In genomic region chr1:221794925-221795324, GRCh38 we compare ENCODE assay signal across 2 cellular contexts.
TF ChIP-seq lines count a peak whose summit lies in the region.

No MANE protein-coding gene starts in this region.

TF ChIP-seq in GM12878, 131 proteins besides CTCF, POLR2A, EP300 and RAD21:
- TF ChIP-seq CREB1 (IDR thresholded peaks at IDR 0.05; ENCODE audit: low read depth) (no peak), PRDM15 (CRISPR knock-in tag; IDR thresholded peaks at IDR 0.05) (no peak), SIN3A (IDR thresholded peaks at IDR 0.05; ENCODE audit: low read depth, low read length) (no peak), TCF7 (IDR thresholded peaks at IDR 0.05; ENCODE audit: borderline replicate concordance) (no peak), SREBF1 (IDR thresholded peaks at IDR 0.05; ENCODE audit: low read length) (no peak), BCL11A (IDR thresholded peaks at IDR 0.05; ENCODE audit: low read depth, low read length) (no peak), HSF1 (IDR thresholded peaks at IDR 0.05; ENCODE audit: low read depth, low read length) (no peak), NFYA (IDR thresholded peaks at IDR 0.05; ENCODE audit: borderline replicate concordance, low read depth, low read length) (no peak), ZNF592 (IDR thresholded peaks at IDR 0.05) (no peak)
- TF ChIP-seq, protein P1, sequence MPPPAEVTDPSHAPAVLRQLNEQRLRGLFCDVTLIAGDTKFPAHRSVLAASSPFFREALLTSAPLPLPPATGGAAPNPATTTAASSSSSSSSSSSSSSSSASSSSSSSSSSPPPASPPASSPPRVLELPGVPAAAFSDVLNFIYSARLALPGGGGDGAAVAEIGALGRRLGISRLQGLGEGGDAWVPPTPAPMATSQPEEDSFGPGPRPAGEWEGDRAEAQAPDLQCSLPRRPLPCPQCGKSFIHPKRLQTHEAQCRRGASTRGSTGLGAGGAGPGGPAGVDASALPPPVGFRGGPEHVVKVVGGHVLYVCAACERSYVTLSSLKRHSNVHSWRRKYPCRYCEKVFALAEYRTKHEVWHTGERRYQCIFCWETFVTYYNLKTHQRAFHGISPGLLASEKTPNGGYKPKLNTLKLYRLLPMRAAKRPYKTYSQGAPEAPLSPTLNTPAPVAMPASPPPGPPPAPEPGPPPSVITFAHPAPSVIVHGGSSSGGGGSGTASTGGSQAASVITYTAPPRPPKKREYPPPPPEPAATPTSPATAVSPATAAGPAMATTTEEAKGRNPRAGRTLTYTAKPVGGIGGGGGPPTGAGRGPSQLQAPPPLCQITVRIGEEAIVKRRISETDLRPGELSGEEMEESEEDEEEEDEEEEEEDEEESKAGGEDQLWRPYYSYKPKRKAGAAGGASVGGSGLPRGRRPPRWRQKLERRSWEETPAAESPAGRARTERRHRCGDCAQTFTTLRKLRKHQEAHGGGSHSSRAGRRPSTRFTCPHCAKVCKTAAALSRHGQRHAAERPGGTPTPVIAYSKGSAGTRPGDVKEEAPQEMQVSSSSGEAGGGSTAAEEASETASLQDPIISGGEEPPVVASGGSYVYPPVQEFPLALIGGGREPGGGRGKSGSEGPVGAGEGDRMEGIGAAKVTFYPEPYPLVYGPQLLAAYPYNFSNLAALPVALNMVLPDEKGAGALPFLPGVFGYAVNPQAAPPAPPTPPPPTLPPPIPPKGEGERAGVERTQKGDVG (CRISPR knock-in tag; IDR thresholded peaks at IDR 0.05), result no peak

TF ChIP-seq in GM23338, 12 proteins besides CTCF, POLR2A, EP300 and RAD21:
- TF ChIP-seq POLR2AphosphoS5 (IDR thresholded peaks at IDR 0.05; ENCODE audit: low read depth) (no peak), ZNF331 (CRISPR knock-in tag; IDR thresholded peaks at IDR 0.05; ENCODE audit: low read depth) (no peak), CREB1 (CRISPR knock-in tag; IDR thresholded peaks at IDR 0.05; ENCODE audit: low read depth) (no peak), STAT1 (IDR thresholded peaks at IDR 0.05; ENCODE audit: unreplicated experiment) (no peak), JUNB (IDR thresholded peaks at IDR 0.05; ENCODE audit: unreplicated experiment) (no peak), ZNF114 (CRISPR knock-in tag; IDR thresholded peaks at IDR 0.05) (no peak), EZH2phosphoT487 (IDR thresholded peaks at IDR 0.05; ENCODE audit: unreplicated experiment) (no peak), ZNF462 (CRISPR knock-in tag; IDR thresholded peaks at IDR 0.05) (no peak), REST (IDR thresholded peaks at IDR 0.05; ENCODE audit: unreplicated experiment) (no peak), EZH2 (IDR thresholded peaks at IDR 0.05; ENCODE audit: low read depth, unreplicated experiment) (no peak), NANOG (IDR thresholded peaks at IDR 0.05; ENCODE audit: borderline replicate concordance) (no peak)
- TF ChIP-seq, protein P2, sequence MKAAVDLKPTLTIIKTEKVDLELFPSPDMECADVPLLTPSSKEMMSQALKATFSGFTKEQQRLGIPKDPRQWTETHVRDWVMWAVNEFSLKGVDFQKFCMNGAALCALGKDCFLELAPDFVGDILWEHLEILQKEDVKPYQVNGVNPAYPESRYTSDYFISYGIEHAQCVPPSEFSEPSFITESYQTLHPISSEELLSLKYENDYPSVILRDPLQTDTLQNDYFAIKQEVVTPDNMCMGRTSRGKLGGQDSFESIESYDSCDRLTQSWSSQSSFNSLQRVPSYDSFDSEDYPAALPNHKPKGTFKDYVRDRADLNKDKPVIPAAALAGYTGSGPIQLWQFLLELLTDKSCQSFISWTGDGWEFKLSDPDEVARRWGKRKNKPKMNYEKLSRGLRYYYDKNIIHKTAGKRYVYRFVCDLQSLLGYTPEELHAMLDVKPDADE (IDR thresholded peaks at IDR 0.05), result no peak
